In the genomic region with DNA sequence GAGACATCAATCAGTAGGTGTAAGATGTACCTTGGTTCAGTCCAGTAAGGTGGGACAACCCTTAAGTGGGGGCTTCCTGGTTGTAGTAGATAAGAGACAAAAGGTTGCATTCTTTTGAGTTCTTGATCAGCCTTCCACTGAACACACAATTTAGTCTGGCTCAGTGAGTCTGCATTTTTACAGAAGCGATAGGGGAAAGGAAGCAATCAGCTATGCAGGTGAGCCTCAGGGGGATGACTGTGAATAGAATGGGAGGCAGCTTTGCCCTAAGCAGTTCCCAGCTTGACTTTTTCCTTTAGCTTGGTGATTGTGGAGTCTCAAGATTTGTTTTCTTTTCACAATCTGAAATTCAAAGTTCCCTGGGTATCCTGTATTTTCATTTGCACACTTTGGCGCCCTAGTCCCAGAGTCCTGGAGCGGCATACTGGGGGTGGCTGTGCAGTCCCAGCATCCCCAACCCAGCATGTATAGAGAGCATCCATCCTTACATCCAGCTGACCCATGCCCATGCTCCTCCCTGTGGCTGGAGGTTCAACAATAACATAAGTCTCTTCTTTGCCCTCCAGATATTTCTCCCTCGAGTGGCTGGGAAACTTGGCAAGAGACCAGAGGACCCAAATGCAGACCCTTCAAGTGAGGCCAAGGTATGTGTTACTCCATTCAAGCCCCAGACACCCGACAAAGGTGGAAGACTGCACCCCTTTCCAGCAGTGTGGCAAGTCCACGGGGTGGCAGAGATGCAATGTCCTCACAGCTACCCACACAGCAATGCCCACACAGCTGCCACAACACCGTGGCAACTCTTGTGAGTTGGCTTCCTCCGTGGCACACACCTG, we compare ENCODE assay signal across 20 cellular contexts. TPM values are rescaled to one million over a fixed set of nuclear protein-coding genes. Genes with fewer than 3 reads are reported as not detected.
DNase-seq lines count a peak whose midpoint lies in the region; ATAC-seq, FAIRE-seq and TF ChIP-seq lines count a peak whose summit lies in the region.
"Had no signal": no experiment of that assay in that cellular context is flagged by ENCODE, and none has a peak within 500 bp of the region (broad histone marks: within the 10 kb centered on the region; RNA-seq: fewer than 3 reads in every experiment).

No MANE protein-coding gene starts in this region.

- no peaks in the 10 kb centered on the region for H3K79me2 ChIP-seq in GM12878 (ENCODE audit: control insufficient read depth, insufficient read depth, low read length)

- SMC1A ChIA-PET in GM12878 (lab: Charles Lee; ENCODE audit: uncharacterized antibody, unreplicated experiment), result interaction anchor here (1.0 to 1.7 kb wide), 3 partner anchors 10 to 33 kb away, joined by 4 to 6 read pairs (median 4); no protein-coding TSS in a partner anchor

- RAD21 ChIA-PET in GM12878 (lab: Charles Lee; ENCODE audit: unreplicated experiment), result interaction anchor here (0.7 to 1.0 kb wide), 2 partner anchors 13 to 16 kb away, joined by 3 to 4 read pairs; no protein-coding TSS in a partner anchor

- H2AFZ ChIP-seq in GM12878 (ENCODE audit: control insufficient read depth, low read depth, low read length), result no peak overlapping the region

- intact Hi-C loops in GM12878 (cut with micrococcal nuclease; ENCODE audit: unreplicated experiment) (no loop called here), lower lobe of right lung (cut with DNase I) (no loop called here), sciatic nerve (cut with DNase I) (no loop called here)
- intact Hi-C loops in activated T-helper 1 cell treated with anti-CD3 and anti-CD28 coated beads, Interleukin-12 subunit alpha, Interleukin-12 subunit beta, Interleukin-2, Interleukin-4 antibody, amounts not matched to agents 30 ng/mL and 10 ng/mL and 1 ng/mL, durations not matched to agents 14 hours and 24 hours and 36 hours (cut with micrococcal nuclease), result no loop called here

- CTCF ChIA-PET in A549 (lab: Yijun Ruan, JAX) (interaction anchor here (0.8 to 1.7 kb wide), 3 partner anchors 25 to 74 kb away, joined by 3 to 10 read pairs (median 3); no protein-coding TSS in a partner anchor), GM12878 (lab: Yijun Ruan, JAX) (interaction anchor here (0.7 to 1.4 kb wide), 3 partner anchors 9 to 26 kb away, joined by 3 to 4 read pairs (median 4); no protein-coding TSS in a partner anchor)

- TF ChIP-seq CTCF in A549 (IDR thresholded peaks at IDR 0.05), result no peak
- TF ChIP-seq CTCF in GM12878 (IDR thresholded peaks at IDR 0.05 in 2 of 3, conservative IDR thresholded peaks at IDR 0.05 in 1 of 3; ENCODE audit: control insufficient read depth in 2 of 3, extremely low read depth in 1 of 3, insufficient read depth in 1 of 3, low read depth in 3 of 3, low read length in 3 of 3), result no peak
- no peak for TF ChIP-seq CTCF in lower lobe of right lung (IDR thresholded peaks at IDR 0.05)

- H3K27me3 Mint-ChIP-seq in activated T-helper 1 cell treated with anti-CD3 and anti-CD28 coated beads, Interleukin-12 subunit alpha, Interleukin-12 subunit beta, Interleukin-2, Interleukin-4 antibody, amounts not matched to agents 30 ng/mL and 10 ng/mL and 1 ng/mL, durations not matched to agents 14 hours and 24 hours and 36 hours (ENCODE audit: insufficient read depth), result no peaks in the 10 kb centered on the region

- no peak overlapping the region for H3K27ac ChIP-seq in A549
- H3K27ac ChIP-seq in GM12878 (ENCODE audit: control insufficient read depth, insufficient read depth), result no peak overlapping the region
- H3K27ac ChIP-seq in lower lobe of right lung, result no peak overlapping the region

- H3K9ac ChIP-seq in GM12878 (ENCODE audit: control insufficient read depth, insufficient read depth, low read length), result no peak overlapping the region

- no peak overlapping the region for H3K4me3 Mint-ChIP-seq in activated T-helper 1 cell treated with anti-CD3 and anti-CD28 coated beads, Interleukin-12 subunit alpha, Interleukin-12 subunit beta, Interleukin-2, Interleukin-4 antibody, amounts not matched to agents 30 ng/mL and 10 ng/mL and 1 ng/mL, durations not matched to agents 14 hours and 24 hours and 36 hours
- H3K4me3 Mint-ChIP-seq: CD14-positive monocyte had no signal

- no peaks in the 10 kb centered on the region for H3K36me3 Mint-ChIP-seq in activated T-helper 1 cell treated with anti-CD3 and anti-CD28 coated beads, Interleukin-12 subunit alpha, Interleukin-12 subunit beta, Interleukin-2, Interleukin-4 antibody, amounts not matched to agents 30 ng/mL and 10 ng/mL and 1 ng/mL, durations not matched to agents 14 hours and 24 hours and 36 hours (ENCODE audit: low read depth)
- H3K36me3 Mint-ChIP-seq: CD14-positive monocyte had no signal

- POLR2A ChIA-PET in A549 (lab: Yijun Ruan, JAX) (no interaction called here), GM12878 (lab: Charles Lee) (interaction anchor here (1.0 kb wide), 1 partner anchor 9 kb away, joined by 3 read pairs; no protein-coding TSS in a partner anchor)

- H3K4me1 Mint-ChIP-seq in activated T-helper 1 cell treated with anti-CD3 and anti-CD28 coated beads, Interleukin-12 subunit alpha, Interleukin-12 subunit beta, Interleukin-2, Interleukin-4 antibody, amounts not matched to agents 30 ng/mL and 10 ng/mL and 1 ng/mL, durations not matched to agents 14 hours and 24 hours and 36 hours (ENCODE audit: low read depth), result no peaks in the 10 kb centered on the region
- H3K4me1 Mint-ChIP-seq: CD14-positive monocyte had no signal

- H3K4me2 ChIP-seq in A549 (no peak overlapping the region), GM12878 (ENCODE audit: control insufficient read depth, insufficient read depth) (no peak overlapping the region)

- no peak for TF ChIP-seq POLR2A in A549 (IDR thresholded peaks at IDR 0.05; ENCODE audit: low read length)
- TF ChIP-seq POLR2A in GM12878 (IDR thresholded peaks at IDR 0.05; ENCODE audit: low read depth, low read length), result no peak

- no peak for TF ChIP-seq RAD21 in A549 (conservative IDR thresholded peaks at IDR 0.05 in 1 of 2, IDR thresholded peaks at IDR 0.05 in 1 of 2)
- no peak for TF ChIP-seq RAD21 in GM12878 (IDR thresholded peaks at IDR 0.05; ENCODE audit: insufficient read depth, low read depth, low read length)

- ATAC-seq in A549, result peak; percentile 1 to 9; a peak in 1 of 6 replicates
- ATAC-seq in GM12878, result peak; percentile 25; the same call in 1 of the 3 replicates
- ATAC-seq in lower lobe of right lung, result peak; percentile 25 to 34
- no peak for ATAC-seq in sciatic nerve
- no peak for ATAC-seq in GM21367 (IDR thresholded peaks at IDR 0.05; ENCODE audit: unreplicated experiment)
- ATAC-seq: Right ventricle myocardium inferior had no signal

- H3K4me3 ChIP-seq in A549 (no peak overlapping the region), GM12878 (no peak overlapping the region), lower lobe of right lung (no peak overlapping the region)
- H3K4me3 ChIP-seq: MG63 had no signal

- TF ChIP-seq EP300 in A549 (IDR thresholded peaks at IDR 0.05) (no peak), GM12878 (IDR thresholded peaks at IDR 0.05; ENCODE audit: borderline replicate concordance in 1 of 2, control insufficient read depth in 1 of 2, low read depth in 2 of 2, low read length in 2 of 2) (no peak)

- DNase-seq in A549 (ENCODE audit: low read depth in 1 of 2, low spot score in 1 of 2) (no peak), GM12878 (ENCODE audit: low read depth, low spot score) (no peak), lower lobe of right lung (no peak), sciatic nerve (ENCODE audit: low spot score) (peak; percentile 36), OCI-M1 (lab: John Stamatoyannopoulos, UW) (no peak)
- DNase-seq in activated T-helper 1 cell treated with anti-CD3 and anti-CD28 coated beads, Interleukin-12 subunit alpha, Interleukin-12 subunit beta, Interleukin-2, Interleukin-4 antibody, amounts not matched to agents 30 ng/mL and 10 ng/mL and 1 ng/mL, durations not matched to agents 14 hours and 24 hours and 36 hours (ENCODE audit: low spot score), result no peak
- DNase-seq in stimulated activated CD4-positive, alpha-beta T cell treated with anti-CD3 and anti-CD28 coated beads, Interleukin-4, amount 100 ng/mL, for 1 hour, result no peak
- DNase-seq: DMS 273 treated with DMSO at 0.1 percent for 48 hours, Karpas-422, MG63, NCI-H1092, NCI-H2107, NCI-H2227 treated with DMSO at 0.1 percent for 48 hours, NCI-H524 had no signal

- BruUV-seq in GM12878 (replicated peaks; lab: Mats Ljungman, UMichigan), result no TSS peak

- H3K27ac Mint-ChIP-seq in activated T-helper 1 cell treated with anti-CD3 and anti-CD28 coated beads, Interleukin-12 subunit alpha, Interleukin-12 subunit beta, Interleukin-2, Interleukin-4 antibody, amounts not matched to agents 30 ng/mL and 10 ng/mL and 1 ng/mL, durations not matched to agents 14 hours and 24 hours and 36 hours, result no peak overlapping the region

- H3K9me3 ChIP-seq in A549 (no peaks in the 10 kb centered on the region), GM12878 (replicated peaks; ENCODE audit: control insufficient read depth, insufficient read depth, low read length) (no peaks in the 10 kb centered on the region), lower lobe of right lung (no peaks in the 10 kb centered on the region)
- H3K9me3 ChIP-seq: MG63 had no signal

- in situ Hi-C loops in GM12878 (cut with MboI), result no loop called here

- FAIRE-seq in A549 (lab: Jason Lieb, UNC) (no peak), GM12878 (lab: Jason Lieb, UNC) (no peak)
- FAIRE-seq: A204.1 had no signal

- no peaks in the 10 kb centered on the region for H3K9me3 Mint-ChIP-seq in activated T-helper 1 cell treated with anti-CD3 and anti-CD28 coated beads, Interleukin-12 subunit alpha, Interleukin-12 subunit beta, Interleukin-2, Interleukin-4 antibody, amounts not matched to agents 30 ng/mL and 10 ng/mL and 1 ng/mL, durations not matched to agents 14 hours and 24 hours and 36 hours

- H3K27me3 ChIP-seq in GM12878 (replicated peaks in 1 of 2; ENCODE audit: control insufficient read depth in 2 of 2, insufficient read depth in 2 of 2, low read length in 1 of 2) (peaks cover 0 to 1% of the 10 kb centered on the region in 2 experiments; a peak in 1 of 4 replicates), lower lobe of right lung (ENCODE audit: low read depth) (no peaks in the 10 kb centered on the region)
- H3K27me3 ChIP-seq: MG63 had no signal

- no peaks in the 10 kb centered on the region for H4K20me1 ChIP-seq in GM12878 (ENCODE audit: control insufficient read depth, insufficient read depth)

- peaks cover 7% of the 10 kb centered on the region for H3K4me1 ChIP-seq in A549
- peaks cover 1% of the 10 kb centered on the region; the same call in 1 of the 2 replicates for H3K4me1 ChIP-seq in GM12878 (ENCODE audit: control insufficient read depth, insufficient read depth, low read length)
- peaks cover 13% of the 10 kb centered on the region for H3K4me1 ChIP-seq in lower lobe of right lung

- 86% methylated on average over 8 of the region's 8 CpGs for WGBS in A549 (ENCODE audit: missing lambda C conversion rate)
- WGBS in GM12878 (ENCODE audit: insufficient coverage, insufficient replicate concordance, low lambda C conversion rate, missing lambda C conversion rate), result 27% methylated on average over 8 of the region's 8 CpGs

- no peaks in the 10 kb centered on the region for H3K36me3 ChIP-seq in GM12878 (ENCODE audit: control insufficient read depth in 2 of 2, insufficient read depth in 2 of 2, low read length in 1 of 2)
- peaks cover 61% of the 10 kb centered on the region for H3K36me3 ChIP-seq in lower lobe of right lung
- H3K36me3 ChIP-seq: MG63 had no signal

RNA-seq across cellular contexts. Expression of a gene that starts 20.1 kb away (rescaled TPM):
- polyA plus RNA-seq in A549 (2011; rRNA removed) (not detected in 2 replicates), A549 (2017; fragmentation: RNase III; extraction: RNeasy Plus Mini Kit Qiagen cat#74134 plus additional on column Dnase treatment) (not detected in 3 replicates), GM12878 (2011; rRNA removed) (not detected in 2 replicates), GM12878 (2014; fragmentation: Illumina TruSeq; extraction: Trizol) (not detected in 2 replicates), GM12878 (2014; fragmentation: Nextera tagmentation; extraction: Ambion mirVana) (not detected), GM12878 (2014; rRNA removed) (not detected in 2 replicates), GM12878 (2016; fragmentation: Nextera tagmentation; extraction: Ambion mirVana) (not detected)
- polyA plus RNA-seq in A549 (2012; cell fraction: cytosol; rRNA removed), result not detected in 2 replicates
- not detected in 2 replicates for polyA plus RNA-seq in A549 (2012; cell fraction: nucleus; rRNA removed)
- polyA minus RNA-seq in A549 (2011; rRNA and poly(A)+ RNA removed), result not detected in 2 replicates
- not detected in 2 replicates for total RNA-seq in GM12878 (2013; cell fraction: nucleolus; rRNA removed)
- total RNA-seq in GM12878 (2014; rRNA removed) (not detected in 2 replicates), GM12878 (2014; rRNA removed; fragmentation: Illumina TruSeq; extraction: Trizol) (not detected in 2 replicates), GM12878 (2021) (not detected in 2 replicates), lower lobe of right lung (not detected), sciatic nerve (not detected)
- polyA plus RNA-seq in GM12878 (2011; ENCODE audit: low read depth), result not detected
- polyA plus RNA-seq in GM12878 (2011; cell fraction: cytosol; rRNA removed), result not detected in 2 replicates
- not detected in 2 replicates for polyA plus RNA-seq in GM12878 (2011; cell fraction: nucleus; rRNA removed)
- polyA plus RNA-seq in GM12878 (2012), result not detected in 2 replicates
- not detected in 2 replicates for polyA minus RNA-seq in GM12878 (2011; rRNA and poly(A)+ RNA removed)
- not detected in 2 replicates for polyA minus RNA-seq in GM12878 (2011; cell fraction: cytosol; rRNA and poly(A)+ RNA removed)
- not detected in 2 replicates for polyA minus RNA-seq in GM12878 (2011; cell fraction: nucleus; rRNA and poly(A)+ RNA removed)
- not detected in 2 replicates for total RNA-seq in activated T-helper 1 cell treated with anti-CD3 and anti-CD28 coated beads, Interleukin-12 subunit alpha, Interleukin-12 subunit beta, Interleukin-2, Interleukin-4 antibody, amounts not matched to agents 30 ng/mL and 10 ng/mL and 1 ng/mL, durations not matched to agents 14 hours and 24 hours and 36 hours
- total RNA-seq: Daoy, H4, Right ventricle myocardium inferior had no signal
- polyA plus RNA-seq: CD14-positive monocyte had no signal

RNA-seq across cellular contexts. Expression of a gene that starts 44.3 kb away (rescaled TPM):
- polyA plus RNA-seq in A549 (2011; rRNA removed), result 0.44 and 0.78 TPM in 2 replicates
- 0.09 TPM in 2 replicates for polyA plus RNA-seq in A549 (2012; cell fraction: cytosol; rRNA removed)
- 0.23 and 0.37 TPM in 2 replicates for polyA plus RNA-seq in A549 (2012; cell fraction: nucleus; rRNA removed)
- 0.42 to 2.3 TPM (median 2.2 TPM) in 3 replicates for polyA plus RNA-seq in A549 (2017; fragmentation: RNase III; extraction: RNeasy Plus Mini Kit Qiagen cat#74134 plus additional on column Dnase treatment)
- 0.33 TPM in 1 of 2 replicates, not detected in the other for polyA minus RNA-seq in A549 (2011; rRNA and poly(A)+ RNA removed)
- 39.3 and 39.9 TPM in 2 replicates for total RNA-seq in GM12878 (2013; cell fraction: nucleolus; rRNA removed)
- 0.11 and 0.17 TPM in 2 replicates for total RNA-seq in GM12878 (2014; rRNA removed)
- total RNA-seq in GM12878 (2014; rRNA removed; fragmentation: Illumina TruSeq; extraction: Trizol), result 0.09 and 0.23 TPM in 2 replicates
- 1.1 TPM in 2 replicates for total RNA-seq in GM12878 (2021)
- polyA plus RNA-seq in GM12878 (2011; ENCODE audit: low read depth), result 0.77 TPM
- 0.42 and 1.2 TPM in 2 replicates for polyA plus RNA-seq in GM12878 (2011; rRNA removed)
- polyA plus RNA-seq in GM12878 (2011; cell fraction: cytosol; rRNA removed), result 0.70 and 0.79 TPM in 2 replicates
- 2.4 and 3.8 TPM in 2 replicates for polyA plus RNA-seq in GM12878 (2011; cell fraction: nucleus; rRNA removed)
- polyA plus RNA-seq in GM12878 (2012), result 1.1 and 1.6 TPM in 2 replicates
- 0.28 and 0.87 TPM in 2 replicates for polyA plus RNA-seq in GM12878 (2014; fragmentation: Illumina TruSeq; extraction: Trizol)
- under 1 TPM in 1 of 2 experiments, not detected in 1; 0.07 TPM for polyA plus RNA-seq in GM12878 (2014; fragmentation: Nextera tagmentation; extraction: Ambion mirVana)
- 0.56 and 1.4 TPM in 2 replicates for polyA plus RNA-seq in GM12878 (2014; rRNA removed)
- not detected for polyA plus RNA-seq in GM12878 (2016; fragmentation: Nextera tagmentation; extraction: Ambion mirVana)
- polyA minus RNA-seq in GM12878 (2011; rRNA and poly(A)+ RNA removed), result 0.88 and 0.98 TPM in 2 replicates
- 0.52 and 1.6 TPM in 2 replicates for polyA minus RNA-seq in GM12878 (2011; cell fraction: cytosol; rRNA and poly(A)+ RNA removed)
- polyA minus RNA-seq in GM12878 (2011; cell fraction: nucleus; rRNA and poly(A)+ RNA removed), result 0.24 and 1.1 TPM in 2 replicates
- 60.1 TPM for total RNA-seq in lower lobe of right lung
- 1.1 TPM for total RNA-seq in sciatic nerve
- not detected in 2 replicates for total RNA-seq in activated T-helper 1 cell treated with anti-CD3 and anti-CD28 coated beads, Interleukin-12 subunit alpha, Interleukin-12 subunit beta, Interleukin-2, Interleukin-4 antibody, amounts not matched to agents 30 ng/mL and 10 ng/mL and 1 ng/mL, durations not matched to agents 14 hours and 24 hours and 36 hours
- total RNA-seq: H4 had no signal

RNA-seq across cellular contexts. Expression of a gene that starts 59.2 kb away (rescaled TPM):
- polyA plus RNA-seq in A549 (2011; rRNA removed), result 350 and 419 TPM in 2 replicates
- 231 and 238 TPM in 2 replicates for polyA plus RNA-seq in A549 (2012; cell fraction: cytosol; rRNA removed)
- polyA plus RNA-seq in A549 (2012; cell fraction: nucleus; rRNA removed), result 1,019 and 1,045 TPM in 2 replicates
- polyA plus RNA-seq in A549 (2017; fragmentation: RNase III; extraction: RNeasy Plus Mini Kit Qiagen cat#74134 plus additional on column Dnase treatment), result 184 to 219 TPM (median 218 TPM) in 3 replicates
- polyA minus RNA-seq in A549 (2011; rRNA and poly(A)+ RNA removed), result 288 and 355 TPM in 2 replicates
- total RNA-seq in GM12878 (2013; cell fraction: nucleolus; rRNA removed), result not detected in 2 replicates
- total RNA-seq in GM12878 (2014; rRNA removed), result not detected in 2 replicates
- total RNA-seq in GM12878 (2014; rRNA removed; fragmentation: Illumina TruSeq; extraction: Trizol), result not detected in 2 replicates
- 0.40 and 0.85 TPM in 2 replicates for total RNA-seq in GM12878 (2021)
- polyA plus RNA-seq in GM12878 (2011; ENCODE audit: low read depth), result not detected
- 0.09 and 0.16 TPM in 2 replicates for polyA plus RNA-seq in GM12878 (2011; rRNA removed)
- polyA plus RNA-seq in GM12878 (2011; cell fraction: cytosol; rRNA removed), result 0.10 TPM in 1 of 2 replicates, not detected in the other
- 0.13 and 0.22 TPM in 2 replicates for polyA plus RNA-seq in GM12878 (2011; cell fraction: nucleus; rRNA removed)
- polyA plus RNA-seq in GM12878 (2012), result not detected in 2 replicates
- not detected in 2 replicates for polyA plus RNA-seq in GM12878 (2014; fragmentation: Illumina TruSeq; extraction: Trizol)
- not detected for polyA plus RNA-seq in GM12878 (2014; fragmentation: Nextera tagmentation; extraction: Ambion mirVana)
- polyA plus RNA-seq in GM12878 (2014; rRNA removed), result not detected in 2 replicates
- not detected for polyA plus RNA-seq in GM12878 (2016; fragmentation: Nextera tagmentation; extraction: Ambion mirVana)
- 0.82 and 0.95 TPM in 2 replicates for polyA minus RNA-seq in GM12878 (2011; rRNA and poly(A)+ RNA removed)
- polyA minus RNA-seq in GM12878 (2011; cell fraction: cytosol; rRNA and poly(A)+ RNA removed), result not detected in 2 replicates
- 0.19 and 0.24 TPM in 2 replicates for polyA minus RNA-seq in GM12878 (2011; cell fraction: nucleus; rRNA and poly(A)+ RNA removed)
- total RNA-seq in lower lobe of right lung, result 394 TPM
- 25.5 TPM for total RNA-seq in sciatic nerve
- not detected in 2 replicates for total RNA-seq in activated T-helper 1 cell treated with anti-CD3 and anti-CD28 coated beads, Interleukin-12 subunit alpha, Interleukin-12 subunit beta, Interleukin-2, Interleukin-4 antibody, amounts not matched to agents 30 ng/mL and 10 ng/mL and 1 ng/mL, durations not matched to agents 14 hours and 24 hours and 36 hours
- polyA plus RNA-seq: CD14-positive monocyte had no signal

Comparison
In these comparisons a context has a peak if more than half of its experiments do, and no peak if none do; other contexts are left out.
1. ATAC-seq: peak in A549 (2 of 2), GM12878 (single experiment) and lower lobe of right lung (2 of 2); none in sciatic nerve (single experiment) and GM21367 (single experiment).
2. RNA of a gene that starts 59.2 kb away (total RNA-seq): 394 TPM in lower lobe of right lung (single experiment); 25.5 TPM in sciatic nerve (single experiment), 0.40 to 0.85 TPM in GM12878 and not detected in activated T-helper 1 cell treated with anti-CD3 and anti-CD28 coated beads, Interleukin-12 subunit alpha, Interleukin-12 subunit beta, Interleukin-2, Interleukin-4 antibody, amounts not matched to agents 30 ng/mL and 10 ng/mL and 1 ng/mL, durations not matched to agents 14 hours and 24 hours and 36 hours; every median in the first group is over 10 times any median in the second.